Comparison of ENCODE assay signal across 16 cellular contexts in genomic region chr12:70309348-70309747, GRCh38. TPM values are rescaled to one million over a fixed set of nuclear protein-coding genes. Genes with fewer than 3 reads are reported as not detected.
DNase-seq lines count a peak whose midpoint lies in the region; ATAC-seq, FAIRE-seq and TF ChIP-seq lines count a peak whose summit lies in the region.
"Had no signal": no experiment of that assay in that cellular context is flagged by ENCODE, and none has a peak within 500 bp of the region (broad histone marks: within the 10 kb centered on the region; RNA-seq: fewer than 3 reads in every experiment).

No MANE protein-coding gene starts in this region.

- peaks cover 0 to 10% (median under 1%) of the 10 kb centered on the region in 4 donors for H3K4me1 ChIP-seq in transverse colon
- peaks cover 14% of the 10 kb centered on the region for H3K4me1 ChIP-seq in CD8-positive, alpha-beta memory T cell (ENCODE audit: insufficient read depth, low read length)
- H3K4me1 ChIP-seq: BLaER1, HAP-1 had no signal

- peak; percentile 27 for FAIRE-seq in islet of Langerhans (lab: Jason Lieb, UNC)
- FAIRE-seq: GM18507, H1 had no signal

- TF ChIP-seq CTCF in transverse colon (IDR thresholded peaks at IDR 0.05) (no peak), glutamatergic neuron (IDR thresholded peaks at IDR 0.05; ENCODE audit: partially characterized antibody, unreplicated experiment) (no peak)

- POLR2A ChIA-PET in activated CD4-positive, alpha-beta T cell treated with anti-CD3 and anti-CD28 coated beads for 36 hours (lab: Charles Lee), result no interaction called here
- POLR2A ChIA-PET in CD8-positive, alpha-beta memory T cell (lab: Charles Lee), result no interaction called here

- no peaks in the 10 kb centered on the region for H3K27me3 Mint-ChIP-seq in activated CD4-positive, alpha-beta T cell treated with anti-CD3 and anti-CD28 coated beads for 36 hours
- H3K27me3 Mint-ChIP-seq in CD8-positive, alpha-beta memory T cell, result no peaks in the 10 kb centered on the region
- no peaks in the 10 kb centered on the region for H3K27me3 Mint-ChIP-seq in glutamatergic neuron (ENCODE audit: unreplicated experiment)

- CTCF ChIA-PET in activated CD4-positive, alpha-beta T cell treated with anti-CD3 and anti-CD28 coated beads for 36 hours (lab: Charles Lee), result interaction anchor here (0.8 to 1.1 kb wide), 2 partner anchors 22 to 26 kb away, joined by 3 read pairs; no protein-coding TSS in a partner anchor
- CTCF ChIA-PET in CD8-positive, alpha-beta memory T cell (lab: Charles Lee), result no interaction called here

- 95 to 96% methylated on average over 2 of the region's 2 CpGs for WGBS in transverse colon (ENCODE audit: low coverage in 1 of 2), 2 donors

- no peak overlapping the region for H3K4me3 Mint-ChIP-seq in activated CD4-positive, alpha-beta T cell treated with anti-CD3 and anti-CD28 coated beads for 36 hours
- H3K4me3 Mint-ChIP-seq in CD8-positive, alpha-beta memory T cell, result no peak overlapping the region
- H3K4me3 Mint-ChIP-seq in glutamatergic neuron (ENCODE audit: unreplicated experiment), result no peak overlapping the region
- H3K4me3 Mint-ChIP-seq: HFFc6 had no signal

- ATAC-seq in activated CD4-positive, alpha-beta T cell treated with anti-CD3 and anti-CD28 coated beads for 36 hours, result peak; percentile 60
- ATAC-seq in HG02642 (IDR thresholded peaks at IDR 0.05; ENCODE audit: poor library complexity, unreplicated experiment), result no peak

- no peak for DNase-seq in activated CD4-positive, alpha-beta T cell treated with anti-CD3 and anti-CD28 coated beads for 36 hours
- DNase-seq in activated CD4-positive, alpha-beta T cell treated with anti-CD3 and anti-CD28 coated beads for 1 hour, result no peak
- DNase-seq in RKO (ENCODE audit: low spot score) (peak; percentile 47), transverse colon (no peak), glutamatergic neuron (no peak)
- no peak for DNase-seq in CD8-positive, alpha-beta memory T cell
- DNase-seq: 8988T, AML-193, DMS53, HFFc6 had no signal

- H3K27me3 ChIP-seq in transverse colon, result no peaks in the 10 kb centered on the region
- H3K27me3 ChIP-seq in CD8-positive, alpha-beta memory T cell (ENCODE audit: insufficient read depth, low read length, poor library complexity, severe bottlenecking), result no peaks in the 10 kb centered on the region
- H3K27me3 ChIP-seq: BLaER1 had no signal

- no peak for TF ChIP-seq EP300 in transverse colon (IDR thresholded peaks at IDR 0.05; ENCODE audit: low read depth)

- in situ Hi-C loops in transverse colon (cut with MboI; ENCODE audit: low pct_ligation_motif_present in 1 of 4, low pct_unique_long_range_greater_than_20kb in 1 of 4, low sequenced_read_pairs in 3 of 4), result no loop called here

- H3K9me3 Mint-ChIP-seq in activated CD4-positive, alpha-beta T cell treated with anti-CD3 and anti-CD28 coated beads for 36 hours (ENCODE audit: low read depth), result no peaks in the 10 kb centered on the region
- H3K9me3 Mint-ChIP-seq in CD8-positive, alpha-beta memory T cell, result peaks cover 0 to 1% (median 0%) of the 10 kb centered on the region in 5 donors
- H3K9me3 Mint-ChIP-seq in glutamatergic neuron (ENCODE audit: unreplicated experiment), result peaks cover 2% of the 10 kb centered on the region
- H3K9me3 Mint-ChIP-seq: HFFc6 had no signal

- H3K9me3 ChIP-seq in transverse colon, result no peaks in the 10 kb centered on the region
- no peaks in the 10 kb centered on the region for H3K9me3 ChIP-seq in CD8-positive, alpha-beta memory T cell (ENCODE audit: low read length)
- H3K9me3 ChIP-seq: HAP-1 had no signal

- peaks cover 27% of the 10 kb centered on the region for H3K36me3 Mint-ChIP-seq in activated CD4-positive, alpha-beta T cell treated with anti-CD3 and anti-CD28 coated beads for 36 hours (ENCODE audit: low read depth)
- peaks cover 11 to 48% (median 15%) of the 10 kb centered on the region in 3 donors for H3K36me3 Mint-ChIP-seq in CD8-positive, alpha-beta memory T cell
- H3K36me3 Mint-ChIP-seq in glutamatergic neuron (ENCODE audit: unreplicated experiment), result peaks cover 7% of the 10 kb centered on the region

- H3K36me3 ChIP-seq in transverse colon, result no peaks in the 10 kb centered on the region
- peaks cover 6% of the 10 kb centered on the region for H3K36me3 ChIP-seq in CD8-positive, alpha-beta memory T cell (ENCODE audit: insufficient read depth, low read length)
- H3K36me3 ChIP-seq: HAP-1 had no signal

- H3K4me1 Mint-ChIP-seq in activated CD4-positive, alpha-beta T cell treated with anti-CD3 and anti-CD28 coated beads for 36 hours, result peaks cover 50% of the 10 kb centered on the region
- H3K4me1 Mint-ChIP-seq in CD8-positive, alpha-beta memory T cell, result peaks cover 57 to 76% (median 74%) of the 10 kb centered on the region in 3 donors
- H3K4me1 Mint-ChIP-seq in glutamatergic neuron (ENCODE audit: low read depth, unreplicated experiment), result peaks cover 8% of the 10 kb centered on the region

- TF ChIP-seq POLR2A in transverse colon (IDR thresholded peaks at IDR 0.05), result no peak

- intact Hi-C loops in activated CD4-positive, alpha-beta T cell treated with anti-CD3 and anti-CD28 coated beads for 36 hours (cut with DNase I, micrococcal nuclease), result loop anchor here in 1 of 2 experiments (5.0 kb wide), 1 partner anchor 67 kb away; the partner anchor contains the start of gene CNOT2
- intact Hi-C loops in transverse colon (cut with DNase I; ENCODE audit: low total_unique reads), result no loop called here

- no peak overlapping the region for H3K27ac ChIP-seq in transverse colon
- no peak overlapping the region for H3K27ac ChIP-seq in CD8-positive, alpha-beta memory T cell (ENCODE audit: low read depth, low read length)
- H3K27ac ChIP-seq: BLaER1 had no signal

- no peak overlapping the region for H3K27ac Mint-ChIP-seq in activated CD4-positive, alpha-beta T cell treated with anti-CD3 and anti-CD28 coated beads for 36 hours
- no peak overlapping the region for H3K27ac Mint-ChIP-seq in CD8-positive, alpha-beta memory T cell
- H3K27ac Mint-ChIP-seq in glutamatergic neuron (ENCODE audit: unreplicated experiment), result no peak overlapping the region
- H3K27ac Mint-ChIP-seq: HFFc6 had no signal

- no peak overlapping the region for H3K4me3 ChIP-seq in transverse colon
- H3K4me3 ChIP-seq in CD8-positive, alpha-beta memory T cell (ENCODE audit: low read length), result no peak overlapping the region
- H3K4me3 ChIP-seq: BLaER1, HAP-1 had no signal

RNA-seq across cellular contexts. Expression of gene KCNMB4, which starts 56.7 kb away (rescaled TPM):
- total RNA-seq in activated CD4-positive, alpha-beta T cell treated with anti-CD3 and anti-CD28 coated beads for 36 hours, result 1 to 10 TPM in 1 of 2 experiments, under 1 TPM in 1; 0.94 to 2.1 TPM
- total RNA-seq in transverse colon (10 to 100 TPM in 1 of 4 donors, 1 to 10 TPM in 3; 1.1 to 10.9 (median 1.4) TPM), glutamatergic neuron (ENCODE audit: unreplicated experiment) (18.7 TPM)
- total RNA-seq in CD8-positive, alpha-beta memory T cell, result under 1 TPM; 0.31 to 0.46 TPM
- 0.70 TPM for polyA plus RNA-seq in CD8-positive, alpha-beta memory T cell
